In genomic region chr5:91359957-91360609, GRCh38 we compare ENCODE assay signal across 1 cellular context.
TF ChIP-seq lines count a peak whose summit lies in the region.

No MANE protein-coding gene starts in this region.

TF ChIP-seq in SK-N-SH treated with all-trans-retinoic acid at 6 μM for 48 hours, 23 proteins besides CTCF, POLR2A, EP300 and RAD21 (continued from another document):
- TF ChIP-seq CSDC2 (CRISPR knock-in tag; IDR thresholded peaks at IDR 0.05) (no peak), RARB (CRISPR knock-in tag; IDR thresholded peaks at IDR 0.05) (no peak), ZC3H10 (CRISPR knock-in tag; IDR thresholded peaks at IDR 0.05) (no peak)
